23 cellular contexts compared by ENCODE assay signal in the genomic region with DNA sequence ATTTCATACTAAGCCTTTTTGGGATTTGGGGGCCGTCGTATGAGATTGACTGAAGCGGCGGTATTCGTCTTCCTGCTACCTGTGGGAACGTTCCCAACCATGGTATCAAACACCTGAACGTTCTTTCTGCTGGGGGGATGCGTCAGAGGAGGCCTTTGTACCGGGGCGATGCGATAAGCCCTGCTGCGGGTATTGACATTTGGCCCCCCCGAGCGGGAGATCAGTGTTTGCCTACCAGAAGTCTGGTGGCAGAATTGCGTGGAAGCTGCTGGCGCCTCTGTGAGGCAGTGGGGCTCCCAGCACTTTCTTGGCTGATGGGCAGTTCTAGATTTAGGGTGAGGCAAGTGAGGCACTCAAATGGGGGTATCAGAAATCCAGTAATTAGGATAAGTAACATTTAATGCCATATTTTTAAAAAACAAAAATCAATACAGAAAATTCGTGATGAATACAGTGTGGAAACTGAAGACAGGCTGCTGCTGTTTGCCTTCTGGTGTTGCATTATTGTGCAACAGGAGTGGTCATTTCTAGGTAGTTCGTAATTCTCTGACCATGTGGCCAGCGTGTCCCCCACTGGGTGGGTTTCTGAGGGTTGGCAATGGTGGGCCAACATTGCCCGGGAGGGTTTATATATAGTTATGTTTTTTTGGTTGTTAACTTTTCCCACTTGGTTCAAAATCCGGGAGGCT. TPM values are rescaled to one million over a fixed set of nuclear protein-coding genes. Genes with fewer than 3 reads are reported as not detected.
A peak's percentile ranks its signal among the peaks of the same experiment; 100 is the strongest.
DNase-seq lines count a peak whose midpoint lies in the region; ATAC-seq, FAIRE-seq and TF ChIP-seq lines count a peak whose summit lies in the region.
"Had no signal": no experiment of that assay in that cellular context is flagged by ENCODE, and none has a peak within 500 bp of the region (broad histone marks: within the 10 kb centered on the region; RNA-seq: fewer than 3 reads in every experiment).

No MANE protein-coding gene starts in this region.

- H3K4me3 ChIP-seq in HepG2 (replicated peaks in 1 of 3; ENCODE audit: insufficient read depth in 1 of 3, low read depth in 2 of 3, low read length in 3 of 3), result peak overlapping the region; percentile 16 to 38 (median 20); a peak in 4 of 6 replicates
- H3K4me3 ChIP-seq in small intestine (ENCODE audit: low read depth in 1 of 2, low read length in 2 of 2), result no peak overlapping the region
- H3K4me3 ChIP-seq in transverse colon, result no peak overlapping the region
- H3K4me3 ChIP-seq: A549 had no signal

- H4K20me1 ChIP-seq in HepG2 (ENCODE audit: insufficient read depth, low read length), result no peaks in the 10 kb centered on the region

- H3K9ac ChIP-seq in HepG2 (ENCODE audit: insufficient read depth, low read depth, low read length), result peak overlapping the region; percentile 34; the same call in 1 of the 2 replicates

- TF ChIP-seq RAD21 in HepG2 (CRISPR knock-in tag; IDR thresholded peaks at IDR 0.05), result no peak

- FAIRE-seq in HepG2 (lab: Jason Lieb, UNC) (no peak), small intestine (lab: Jason Lieb, UNC) (no peak)
- FAIRE-seq: A549, D721Med, G401.6, GM12891 had no signal

- H3K4me1 ChIP-seq in HepG2 (ENCODE audit: insufficient read depth, low read length), result peaks cover 87% of the 10 kb centered on the region
- H3K4me1 ChIP-seq in small intestine (ENCODE audit: control insufficient read depth in 2 of 2, insufficient read depth in 1 of 2, low read depth in 1 of 2, low read length in 1 of 2), result no peaks in the 10 kb centered on the region
- H3K4me1 ChIP-seq in transverse colon, result peaks cover 0 to 1% (median under 1%) of the 10 kb centered on the region in 4 donors

- H3K36me3 ChIP-seq in HepG2 (replicated peaks in 1 of 2; ENCODE audit: control insufficient read depth in 1 of 2, insufficient read depth in 2 of 2, low read length in 2 of 2) (no peaks in the 10 kb centered on the region), small intestine (ENCODE audit: control insufficient read depth in 2 of 2, insufficient read depth in 2 of 2, low read length in 2 of 2) (no peaks in the 10 kb centered on the region), transverse colon (no peaks in the 10 kb centered on the region)

- peak overlapping the region; percentile 71 for H3K27ac ChIP-seq in HepG2 (ENCODE audit: extremely low read length, insufficient read depth, low read length)
- H3K27ac ChIP-seq in small intestine (ENCODE audit: low read depth in 1 of 2, low read length in 1 of 2), result no peak overlapping the region
- H3K27ac ChIP-seq in transverse colon, result no peak overlapping the region
- H3K27ac ChIP-seq: 22Rv1, A549, C4-2B, HL-60 had no signal

- TF ChIP-seq CTCF in HepG2 (CRISPR knock-in tag; IDR thresholded peaks at IDR 0.05), result no peak
- no peak for TF ChIP-seq CTCF in transverse colon (IDR thresholded peaks at IDR 0.05)

- H3K27me3 ChIP-seq in HepG2 (ENCODE audit: control insufficient read depth in 1 of 2, insufficient read depth in 2 of 2, low read length in 2 of 2), result no peaks in the 10 kb centered on the region
- no peaks in the 10 kb centered on the region for H3K27me3 ChIP-seq in small intestine (ENCODE audit: control insufficient read depth in 2 of 2, insufficient read depth in 2 of 2, low read length in 2 of 2)
- no peaks in the 10 kb centered on the region for H3K27me3 ChIP-seq in transverse colon

- H3K36me3 Mint-ChIP-seq in naive thymus-derived CD8-positive, alpha-beta T cell, result no peaks in the 10 kb centered on the region
- H3K36me3 Mint-ChIP-seq: IgD-negative memory B cell had no signal

- TF ChIP-seq EP300 in HepG2 (IDR thresholded peaks at IDR 0.05; ENCODE audit: low read depth in 2 of 2, low read length in 2 of 2), result no peak
- no peak for TF ChIP-seq EP300 in HepG2 (CRISPR knock-in tag; IDR thresholded peaks at IDR 0.05; ENCODE audit: borderline replicate concordance)
- no peak for TF ChIP-seq EP300 in transverse colon (IDR thresholded peaks at IDR 0.05; ENCODE audit: low read depth)

- no peaks in the 10 kb centered on the region for H3K4me1 Mint-ChIP-seq in naive thymus-derived CD8-positive, alpha-beta T cell

- no peaks in the 10 kb centered on the region for H3K27me3 Mint-ChIP-seq in naive thymus-derived CD8-positive, alpha-beta T cell
- H3K27me3 Mint-ChIP-seq: IgD-negative memory B cell had no signal

- 10% methylated on average over 20 of the region's 21 CpGs for WGBS in HepG2 (ENCODE audit: low lambda C conversion rate)
- 63 to 83% (median 66%) methylated on average over 21 of the region's 21 CpGs for WGBS in small intestine, 3 donors
- WGBS in transverse colon (ENCODE audit: low coverage in 1 of 2), 2 donors, result 74 to 95% methylated on average over 4 to 21 of the region's 21 CpGs

- H2AFZ ChIP-seq in HepG2 (ENCODE audit: low read length), result no peak overlapping the region

- H3K4me3 Mint-ChIP-seq in naive thymus-derived CD8-positive, alpha-beta T cell, result no peak overlapping the region
- H3K4me3 Mint-ChIP-seq: CD4-positive, alpha-beta T cell; HFFc6; IgD-negative memory B cell had no signal

- H3K9me3 Mint-ChIP-seq in naive thymus-derived CD8-positive, alpha-beta T cell, result no peaks in the 10 kb centered on the region
- H3K9me3 Mint-ChIP-seq: CD4-positive, alpha-beta T cell had no signal

- TSS peak; percentile 78 for BruUV-seq in HepG2 (replicated peaks; lab: Mats Ljungman, UMichigan)

- intact Hi-C loops in HepG2 (cut with micrococcal nuclease; ENCODE audit: unreplicated experiment) (loop anchor here (5.0 kb wide), 1 partner anchor 77 kb away; no protein-coding TSS in a partner anchor), transverse colon (cut with DNase I; ENCODE audit: low total_unique reads) (no loop called here)

- TF ChIP-seq POLR2A in HepG2 (IDR thresholded peaks at IDR 0.05; ENCODE audit: insufficient read depth in 1 of 2, low read depth in 2 of 2, low read length in 2 of 2) (no peak), transverse colon (IDR thresholded peaks at IDR 0.05) (no peak)

- in situ Hi-C loops in HepG2 (cut with HindIII; ENCODE audit: extremely low pct_ligation_motif_present, low pct_unique_long_range_greater_than_20kb) (no loop called here), transverse colon (cut with MboI; ENCODE audit: low pct_ligation_motif_present in 1 of 4, low pct_unique_long_range_greater_than_20kb in 1 of 4, low sequenced_read_pairs in 3 of 4) (no loop called here)

- H3K9me3 ChIP-seq in HepG2 (ENCODE audit: low read length) (no peaks in the 10 kb centered on the region), small intestine (ENCODE audit: control insufficient read depth, low read depth) (no peaks in the 10 kb centered on the region), transverse colon (no peaks in the 10 kb centered on the region)
- H3K9me3 ChIP-seq: A549 had no signal

- POLR2A ChIA-PET in HepG2 (lab: Yijun Ruan, JAX), result interaction anchor here (0.6 to 1.6 kb wide), 2 partner anchors 61 to 69 kb away, joined by 3 to 6 read pairs; no protein-coding TSS in a partner anchor
- POLR2A ChIA-PET in naive thymus-derived CD8-positive, alpha-beta T cell (lab: Charles Lee), result no interaction called here

- no peak overlapping the region for H3K27ac Mint-ChIP-seq in naive thymus-derived CD8-positive, alpha-beta T cell
- H3K27ac Mint-ChIP-seq: CD4-positive, alpha-beta T cell; HFFc6; IgD-negative memory B cell had no signal

- peak overlapping the region; percentile 80 for H3K4me2 ChIP-seq in HepG2 (ENCODE audit: low read depth, low read length)
- H3K4me2 ChIP-seq: A549 had no signal

- DNase-seq in activated CD8-positive, alpha-beta memory T cell treated with anti-CD3 and anti-CD28 coated beads, Interleukin-2, amount 50 U/mL, for 48 hours, result peak; percentile 12
- DNase-seq in activated CD8-positive, alpha-beta memory T cell treated with anti-CD3 and anti-CD28 coated beads for 24 hours, result no peak
- peak; percentile 57 for DNase-seq in HepG2 (ENCODE audit: low spot score)
- peak; percentile 41 for DNase-seq in small intestine
- DNase-seq in transverse colon, result no peak
- DNase-seq in naive thymus-derived CD8-positive, alpha-beta T cell, result no peak
- DNase-seq in iPS-NIHi11 (ENCODE audit: low spot score), result no peak
- DNase-seq: AML-193; Caco-2; CD4-positive, alpha-beta T cell; GOT3; H7; HFFc6 had no signal

- CTCF ChIA-PET in HepG2 (lab: Yijun Ruan, JAX; ENCODE audit: low intra/inter-chr PET ratio, low total read pairs), result no interaction called here

- no peaks in the 10 kb centered on the region for H3K79me2 ChIP-seq in HepG2 (ENCODE audit: insufficient read depth, low read length)

- peak; percentile 21 for ATAC-seq in HepG2
- no peak for ATAC-seq in naive thymus-derived CD8-positive, alpha-beta T cell
- ATAC-seq: A549, HCT116 had no signal

TF ChIP-seq in HepG2, 621 proteins besides CTCF, POLR2A, EP300 and RAD21 (continues in another document):
- TF ChIP-seq ERF (CRISPR knock-in tag; IDR thresholded peaks at IDR 0.05) (no peak), ZNF75D (CRISPR knock-in tag; IDR thresholded peaks at IDR 0.05; ENCODE audit: borderline replicate concordance) (no peak), KDM6A (CRISPR knock-in tag; IDR thresholded peaks at IDR 0.05; ENCODE audit: low read depth) (no peak), ZNF816 (CRISPR knock-in tag; IDR thresholded peaks at IDR 0.05; ENCODE audit: borderline replicate concordance) (no peak)

RNA-seq across cellular contexts. Expression of a gene that starts 12.7 kb away (rescaled TPM):
- not detected in 2 replicates for total RNA-seq in HepG2 (2016; rRNA removed; fragmentation: Illumina TruSeq; extraction: Trizol)
- total RNA-seq in HepG2 (2016; cell fraction: cytosol; rRNA removed; fragmentation: Illumina TruSeq; extraction: Trizol; ENCODE audit: low read depth), result not detected in 2 replicates
- not detected in 2 replicates for total RNA-seq in HepG2 (2016; cell fraction: insoluble cytoplasmic fraction; rRNA removed; fragmentation: Illumina TruSeq; extraction: Trizol)
- not detected in 2 replicates for total RNA-seq in HepG2 (2016; cell fraction: membrane; rRNA removed; fragmentation: Illumina TruSeq; extraction: Trizol)
- total RNA-seq in HepG2 (2016; cell fraction: nucleus; rRNA removed; fragmentation: Illumina TruSeq; extraction: Trizol), result not detected in 2 replicates
- polyA plus RNA-seq in HepG2 (2011; rRNA removed), result not detected in 2 replicates
- not detected in 2 replicates for polyA plus RNA-seq in HepG2 (2011; cell fraction: cytosol; rRNA removed)
- polyA plus RNA-seq in HepG2 (2011; cell fraction: nucleus; rRNA removed), result not detected in 2 replicates
- polyA plus RNA-seq in HepG2 (2012), result not detected in 2 replicates
- not detected in 2 replicates for polyA plus RNA-seq in HepG2 (2016; cell fraction: cytosol; fragmentation: Illumina TruSeq; extraction: Trizol; ENCODE audit: low read depth)
- polyA plus RNA-seq in HepG2 (2016; cell fraction: insoluble cytoplasmic fraction; fragmentation: Illumina TruSeq; extraction: Trizol; ENCODE audit: low read depth), result not detected in 2 replicates
- polyA plus RNA-seq in HepG2 (2016; cell fraction: membrane; fragmentation: Illumina TruSeq; extraction: Trizol; ENCODE audit: low read depth), result not detected in 2 replicates
- not detected in 2 replicates for polyA plus RNA-seq in HepG2 (2016; cell fraction: nucleus; fragmentation: Illumina TruSeq; extraction: Trizol; ENCODE audit: insufficient read depth, low read depth)
- not detected in 2 replicates for polyA minus RNA-seq in HepG2 (2011; rRNA and poly(A)+ RNA removed; ENCODE audit: low replicate concordance)
- polyA minus RNA-seq in HepG2 (2011; cell fraction: cytosol; rRNA and poly(A)+ RNA removed), result not detected in 2 replicates
- not detected in 2 replicates for polyA minus RNA-seq in HepG2 (2011; cell fraction: nucleus; rRNA and poly(A)+ RNA removed)
- polyA plus RNA-seq in small intestine, result under 1 TPM in 1 of 3 donors, not detected in 2; under 0.01 TPM
- not detected for total RNA-seq in transverse colon
- not detected for total RNA-seq in naive thymus-derived CD8-positive, alpha-beta T cell
- not detected for polyA plus RNA-seq in naive thymus-derived CD8-positive, alpha-beta T cell
- total RNA-seq: Caco-2; CD4-positive, alpha-beta T cell; HT1080 had no signal
- polyA plus RNA-seq: A549, IgD-negative memory B cell had no signal

Comparison
In these comparisons a context has a peak if more than half of its experiments do, and no peak if none do; other contexts are left out.
1. DNase-seq: peak in activated CD8-positive, alpha-beta memory T cell treated with anti-CD3 and anti-CD28 coated beads, Interleukin-2, amount 50 U/mL, for 48 hours (single experiment), HepG2 (single experiment) and small intestine (single experiment); none in activated CD8-positive, alpha-beta memory T cell treated with anti-CD3 and anti-CD28 coated beads for 24 hours (single experiment), transverse colon (single experiment), naive thymus-derived CD8-positive, alpha-beta T cell (0 of 10) and iPS-NIHi11 (single experiment).
2. H3K4me3 ChIP-seq: peak in HepG2 (3 of 3); none in small intestine (0 of 2) and transverse colon (0 of 4).